6 cellular contexts compared by ENCODE assay signal in the genomic region with DNA sequence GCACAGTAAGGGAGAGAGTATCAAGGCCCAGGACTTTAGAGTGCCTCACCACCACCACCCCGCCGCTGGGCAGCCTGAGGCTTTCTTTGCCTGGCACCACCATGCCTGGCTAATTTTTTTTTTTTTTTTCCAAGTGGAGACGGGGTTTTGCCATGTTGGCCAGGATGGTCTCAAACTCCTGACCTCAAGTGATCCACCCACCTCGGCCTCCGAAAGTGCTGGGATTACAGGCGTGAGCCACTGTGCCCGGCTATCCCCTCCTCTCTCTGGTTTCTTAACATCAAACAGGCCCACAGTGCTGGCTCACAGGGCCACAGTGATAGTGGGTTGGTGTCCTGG. TPM values are rescaled to one million over a fixed set of nuclear protein-coding genes. Genes with fewer than 3 reads are reported as not detected.
DNase-seq lines count a peak whose midpoint lies in the region; ATAC-seq and TF ChIP-seq lines count a peak whose summit lies in the region.
"Not testable (repeated sequence)": the region's sequence is repeated elsewhere in the genome, so short reads cannot be mapped to it uniquely, and the experiment has no call there.

No MANE protein-coding gene starts in this region.

- CTCF ChIA-PET in CD8-positive, alpha-beta T cell (lab: Charles Lee) = interaction anchor here (1.5 kb wide), 1 partner anchor 28 kb away, joined by 6 read pairs; the partner anchor contains the start of genes BUD31 and PDAP1
- CTCF ChIA-PET in naive thymus-derived CD4-positive, alpha-beta T cell (lab: Charles Lee) = interaction anchor here (0.7 to 1.6 kb wide), 3 partner anchors 9 to 52 kb away, joined by 3 read pairs; no protein-coding TSS in a partner anchor

- intact Hi-C loops in CD8-positive, alpha-beta T cell (cut with DNase I, micrococcal nuclease) = not testable (repeated sequence)
- intact Hi-C loops in naive thymus-derived CD4-positive, alpha-beta T cell (cut with micrococcal nuclease) = loop anchor here (2.0 to 5.0 kb wide), 4 partner anchors 55 to 1233 kb away; partner anchors contain the start of genes ARPC1A (in 1 of the 2) and MOSPD3 (in 1 of the 2)

- not testable (repeated sequence) for H3K36me3 ChIP-seq in CD8-positive, alpha-beta T cell (ENCODE audit: insufficient read depth, low read length)
- peaks cover 60% of the 10 kb centered on the region for H3K36me3 ChIP-seq in RWPE2 (ENCODE audit: low read depth)
- peaks cover 0 to 20% (median 9%) of the 10 kb centered on the region in 3 experiments for H3K36me3 ChIP-seq in naive thymus-derived CD4-positive, alpha-beta T cell (ENCODE audit: control insufficient read depth in 2 of 3, insufficient read depth in 3 of 3, low read length in 3 of 3)

- H3K36me3 Mint-ChIP-seq in CD8-positive, alpha-beta T cell = peaks cover 43% of the 10 kb centered on the region
- peaks cover 5 to 32% (median 7%) of the 10 kb centered on the region in 5 donors for H3K36me3 Mint-ChIP-seq in naive thymus-derived CD4-positive, alpha-beta T cell

- peak overlapping the region; percentile 84 for H3K4me3 Mint-ChIP-seq in CD8-positive, alpha-beta T cell
- peak overlapping the region; percentile 78 to 91 (median 84) for H3K4me3 Mint-ChIP-seq in naive thymus-derived CD4-positive, alpha-beta T cell

- not testable (repeated sequence) for ATAC-seq in CD8-positive, alpha-beta T cell; RWPE2 (ENCODE audit: low read depth); naive thymus-derived CD4-positive, alpha-beta T cell

- peaks cover 83% of the 10 kb centered on the region for H3K4me1 ChIP-seq in CD8-positive, alpha-beta T cell (ENCODE audit: insufficient read depth, low read length)
- H3K4me1 ChIP-seq in RWPE2 (ENCODE audit: insufficient read depth, poor library complexity, severe bottlenecking) = peaks cover 19% of the 10 kb centered on the region
- peaks cover 44 to 68% of the 10 kb centered on the region in 2 donors for H3K4me1 ChIP-seq in naive thymus-derived CD4-positive, alpha-beta T cell (ENCODE audit: control insufficient read depth in 2 of 2, insufficient read depth in 2 of 2, low read length in 2 of 2)

- not testable (repeated sequence) for H3K9me3 ChIP-seq in CD8-positive, alpha-beta T cell (ENCODE audit: low read length); RWPE2 (ENCODE audit: severe bottlenecking); naive thymus-derived CD4-positive, alpha-beta T cell (ENCODE audit: control insufficient read depth in 2 of 3, low read length in 3 of 3)

- H3K27ac Mint-ChIP-seq in CD8-positive, alpha-beta T cell = peak overlapping the region; percentile 99
- H3K27ac Mint-ChIP-seq in naive thymus-derived CD4-positive, alpha-beta T cell = peak overlapping the region; percentile 87 to 99 (median 98)

- not testable (repeated sequence) for H3K27me3 Mint-ChIP-seq in CD8-positive, alpha-beta T cell (ENCODE audit: low read depth); naive thymus-derived CD4-positive, alpha-beta T cell

- TF ChIP-seq CTCF in CD8-positive, alpha-beta T cell (IDR thresholded peaks at IDR 0.05); RWPE2 (IDR thresholded peaks at IDR 0.05; ENCODE audit: poor library complexity, severe bottlenecking); foreskin fibroblast (IDR thresholded peaks at IDR 0.05; ENCODE audit: low read depth, low read length): not testable (repeated sequence)

- H3K4me1 Mint-ChIP-seq in CD8-positive, alpha-beta T cell (ENCODE audit: low read depth) = peaks cover 61% of the 10 kb centered on the region
- peaks cover 29 to 69% (median 58%) of the 10 kb centered on the region in 7 donors for H3K4me1 Mint-ChIP-seq in naive thymus-derived CD4-positive, alpha-beta T cell

- peak overlapping the region; percentile 82 for H3K27ac ChIP-seq in CD8-positive, alpha-beta T cell (ENCODE audit: low read depth, low read length)
- H3K27ac ChIP-seq in RWPE2 (ENCODE audit: poor library complexity, severe bottlenecking) = peak overlapping the region; percentile 61
- H3K27ac ChIP-seq in angular gyrus (ENCODE audit: low read depth, low read length) = peak overlapping the region; percentile 49
- peak overlapping the region; percentile 96 for H3K27ac ChIP-seq in naive thymus-derived CD4-positive, alpha-beta T cell (ENCODE audit: low read depth, low read length)
- peak overlapping the region; percentile 71 for H3K27ac ChIP-seq in substantia nigra (ENCODE audit: low read depth, low read length, poor library complexity, severe bottlenecking)

- POLR2A ChIA-PET in CD8-positive, alpha-beta T cell (lab: Charles Lee) = interaction anchor here (0.6 to 2.7 kb wide), 3 partner anchors 13 to 769 kb away, joined by 4 to 15 read pairs (median 7); partner anchors contain the start of genes BUD31 and PDAP1
- POLR2A ChIA-PET in naive thymus-derived CD4-positive, alpha-beta T cell (lab: Charles Lee) = interaction anchor here (0.8 to 6.5 kb wide), 7 partner anchors 13 to 1496 kb away, joined by 3 to 62 read pairs (median 4); partner anchors contain the start of genes BUD31, PDAP1, SRRT and ZNF394

- peak overlapping the region; percentile 57 for H3K4me3 ChIP-seq in CD8-positive, alpha-beta T cell (ENCODE audit: low read depth, low read length)
- not testable (repeated sequence) for H3K4me3 ChIP-seq in RWPE2 (ENCODE audit: severe bottlenecking)
- peak overlapping the region; percentile 5 to 24 for H3K4me3 ChIP-seq in foreskin fibroblast (ENCODE audit: low read depth in 1 of 2, low read length in 2 of 2)
- peak overlapping the region; percentile 78 for H3K4me3 ChIP-seq in naive thymus-derived CD4-positive, alpha-beta T cell (ENCODE audit: low read length)

- H3K27me3 ChIP-seq in CD8-positive, alpha-beta T cell (ENCODE audit: insufficient read depth, low read length); RWPE2 (ENCODE audit: insufficient read depth, poor library complexity, severe bottlenecking); naive thymus-derived CD4-positive, alpha-beta T cell (ENCODE audit: control insufficient read depth in 2 of 2, insufficient read depth in 2 of 2, low read length in 2 of 2): not testable (repeated sequence)

- not testable (repeated sequence) for DNase-seq in CD8-positive, alpha-beta T cell; RWPE2 (ENCODE audit: low spot score); foreskin fibroblast; naive thymus-derived CD4-positive, alpha-beta T cell; substantia nigra (lab: John Stamatoyannopoulos, UW)

- H3K9me3 Mint-ChIP-seq in CD8-positive, alpha-beta T cell; naive thymus-derived CD4-positive, alpha-beta T cell: not testable (repeated sequence)

RNA-seq across cellular contexts. Expression of gene ARPC1B, which starts 5.1 kb away (rescaled TPM):
- total RNA-seq in CD8-positive, alpha-beta T cell = 10 to 100 TPM; 68.5 to 70.5 TPM
- total RNA-seq in naive thymus-derived CD4-positive, alpha-beta T cell = 100 to 1,000 TPM in 4 of 5 experiments, 10 to 100 TPM in 1; 88.1 to 364 (median 141) TPM
- 100 to 1,000 TPM; 379 to 575 TPM for polyA plus RNA-seq in naive thymus-derived CD4-positive, alpha-beta T cell

RNA-seq across cellular contexts. Expression of gene PDAP1, which starts 28.7 kb away (rescaled TPM):
- total RNA-seq in CD8-positive, alpha-beta T cell = 10 to 100 TPM; 34.5 to 36.2 TPM
- 100 to 1,000 TPM in 1 of 5 experiments, 10 to 100 TPM in 4; 42.8 to 104 (median 64.0) TPM for total RNA-seq in naive thymus-derived CD4-positive, alpha-beta T cell
- 10 to 100 TPM; 38.4 to 41.2 TPM for polyA plus RNA-seq in naive thymus-derived CD4-positive, alpha-beta T cell

RNA-seq across cellular contexts. Expression of gene BUD31, which starts 29.1 kb away (rescaled TPM):
- 100 to 1,000 TPM; 144 TPM for total RNA-seq in CD8-positive, alpha-beta T cell
- total RNA-seq in naive thymus-derived CD4-positive, alpha-beta T cell = 100 to 1,000 TPM in 2 of 5 experiments, 10 to 100 TPM in 3; 55.2 to 134 (median 83.9) TPM
- 100 to 1,000 TPM; 148 to 173 TPM for polyA plus RNA-seq in naive thymus-derived CD4-positive, alpha-beta T cell

RNA-seq across cellular contexts. Expression of gene ARPC1A, which starts 54.0 kb away (rescaled TPM):
- 10 to 100 TPM; 33.1 to 38.2 TPM for total RNA-seq in CD8-positive, alpha-beta T cell
- total RNA-seq in naive thymus-derived CD4-positive, alpha-beta T cell = 10 to 100 TPM; 28.1 to 62.5 (median 43.2) TPM
- polyA plus RNA-seq in naive thymus-derived CD4-positive, alpha-beta T cell = 100 to 1,000 TPM in 1 of 2 donors, 10 to 100 TPM in 1; 55.7 to 101 TPM

RNA-seq across cellular contexts. Expression of gene PTCD1, which starts 58.9 kb away (rescaled TPM):
- 1 to 10 TPM; 4.2 to 4.5 TPM for total RNA-seq in CD8-positive, alpha-beta T cell
- total RNA-seq in naive thymus-derived CD4-positive, alpha-beta T cell = 10 to 100 TPM in 2 of 5 experiments, 1 to 10 TPM in 3; 4.0 to 10.8 (median 8.8) TPM
- polyA plus RNA-seq in naive thymus-derived CD4-positive, alpha-beta T cell = 1 to 10 TPM; 3.7 to 4.2 TPM
